Comparison of ENCODE assay signal across 16 cellular contexts in genomic region chr18:9287037-9287436, GRCh38.
"Had no signal": no experiment of that assay in that cellular context is flagged by ENCODE, and none has a peak within 500 bp of the region (broad histone marks: within the 10 kb centered on the region; RNA-seq: fewer than 3 reads in every experiment).

No MANE protein-coding gene starts in this region.

- H3K9me3 ChIP-seq: testis, upper lobe of right lung had no signal

- H3K4me1 ChIP-seq: stomach, testis, upper lobe of right lung had no signal

- ATAC-seq: activated CD8-positive, alpha-beta T cell treated with anti-CD3 and anti-CD28 coated beads, Interleukin-2, amount 10 ng/mL, durations not matched to agents 7 days and 5 days; upper lobe of right lung had no signal

- H3K27me3 ChIP-seq: stomach, testis, upper lobe of right lung had no signal

- H3K4me3 ChIP-seq: stomach, testis, upper lobe of right lung had no signal

- DNase-seq: activated B cell treated with CpG ODN at 0.5 μM for 24 hours; activated CD4-positive, alpha-beta T cell treated with anti-CD3 and anti-CD28 coated beads, Interleukin-2, amount 10 ng/mL, durations not matched to agents 24 days and 14 days; activated CD8-positive, alpha-beta memory T cell treated with anti-CD3 and anti-CD28 coated beads, Interleukin-2, amount 50 U/mL, for 48 hours; activated CD8-positive, alpha-beta T cell treated with anti-CD3 and anti-CD28 coated beads, Interleukin-2, amount 10 ng/mL, durations not matched to agents 7 days and 5 days; activated gamma-delta T cell treated with Interleukin-2 at 50 U/mL for 16 hours; activated naive CD8-positive, alpha-beta T cell treated with anti-CD3 and anti-CD28 coated beads, Interleukin-2, amount 10 ng/mL, durations not matched to agents 7 days and 5 days; effector memory CD4-positive, alpha-beta T cell; foreskin melanocyte; nucleus accumbens; posterior cingulate gyrus; retina; stimulated activated CD4-positive, alpha-beta T cell treated with anti-CD3 and anti-CD28 coated beads, Interleukin-12 subunit alpha, Interleukin-12 subunit beta, amount 100 ng/mL, for 4 hours; stimulated activated CD4-positive, alpha-beta T cell treated with anti-CD3 and anti-CD28 coated beads, Interleukin-2, amount 100 ng/mL, for 24 hours; stomach; testis; upper lobe of right lung had no signal

- H3K27ac ChIP-seq: stomach, testis, upper lobe of right lung had no signal
